20 cellular contexts compared by ENCODE assay signal in the genomic region with DNA sequence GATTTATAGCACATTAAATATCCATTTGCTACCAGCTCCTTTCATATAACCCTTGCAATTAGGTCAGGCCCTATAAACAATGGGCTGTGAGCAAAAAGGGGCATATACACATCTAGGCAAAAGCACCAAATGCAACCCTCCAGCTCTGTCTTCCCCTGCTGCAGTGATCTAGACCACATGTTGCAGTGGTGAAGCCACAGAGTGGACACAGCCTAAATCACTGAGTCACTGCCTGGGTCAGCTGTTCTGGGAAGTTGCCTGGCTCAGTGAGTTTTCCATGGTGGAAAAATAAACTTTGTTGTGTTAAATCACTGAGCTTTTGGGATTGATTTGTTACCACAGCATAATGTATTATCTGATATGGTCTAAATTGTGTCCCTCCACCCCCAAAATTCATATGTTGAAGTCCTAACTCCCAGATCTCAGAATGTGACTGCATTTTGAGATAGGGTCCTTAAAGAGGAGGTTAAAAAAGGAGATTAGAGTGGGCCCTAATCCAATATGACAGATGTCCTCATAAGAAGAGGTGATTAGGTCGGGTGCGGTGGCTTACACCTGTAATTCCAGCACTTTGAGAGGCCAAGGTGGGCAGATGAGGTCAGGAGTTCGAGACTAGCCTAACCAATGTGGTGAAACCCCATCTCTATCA.
A peak's percentile ranks its signal among the peaks of the same experiment; 100 is the strongest.
DNase-seq lines count a peak whose midpoint lies in the region; ATAC-seq lines count a peak whose summit lies in the region.
"Had no signal": no experiment of that assay in that cellular context is flagged by ENCODE, and none has a peak within 500 bp of the region (broad histone marks: within the 10 kb centered on the region; RNA-seq: fewer than 3 reads in every experiment).

No MANE protein-coding gene starts in this region.

- H3K36me3 Mint-ChIP-seq in stimulated activated naive CD8-positive, alpha-beta T cell treated with anti-CD3 and anti-CD28 coated beads, Interleukin-15, Interleukin-2, amounts not matched to agents 100 ng/mL and 50 ng/mL, for 24 hours (ENCODE audit: low read depth): no peaks in the 10 kb centered on the region
- peaks cover 2 to 8% of the 10 kb centered on the region in 2 donors for H3K36me3 Mint-ChIP-seq in activated T-cell treated with anti-CD3 and anti-CD28 coated beads, Interleukin-2, amount 50 U/mL, for 72 hours (ENCODE audit: insufficient read depth in 2 of 2)

- H3K9me3 Mint-ChIP-seq in stimulated activated naive CD8-positive, alpha-beta T cell treated with anti-CD3 and anti-CD28 coated beads, Interleukin-15, Interleukin-2, amounts not matched to agents 100 ng/mL and 50 ng/mL, for 24 hours: peaks cover 7% of the 10 kb centered on the region
- peaks cover 0 to 8% of the 10 kb centered on the region in 2 donors for H3K9me3 Mint-ChIP-seq in stimulated activated naive CD8-positive, alpha-beta T cell treated with anti-CD3 and anti-CD28 coated beads, Interleukin-15, amount 100 ng/mL, for 72 hours
- H3K9me3 Mint-ChIP-seq in activated T-cell treated with anti-CD3 and anti-CD28 coated beads, Interleukin-2, amount 50 U/mL, for 72 hours: peaks cover 0 to 4% of the 10 kb centered on the region in 2 donors
- H3K9me3 Mint-ChIP-seq: T-helper 1 cell treated with Interleukin-12 subunit alpha and Interleukin-12 subunit beta and Interleukin-4 antibody, amounts not matched to agents 30 μg/mL and 1 μg/mL, for 36 hours had no signal

- H3K27me3 Mint-ChIP-seq in stimulated activated naive CD8-positive, alpha-beta T cell treated with anti-CD3 and anti-CD28 coated beads, Interleukin-15, Interleukin-2, amounts not matched to agents 100 ng/mL and 50 ng/mL, for 24 hours: peaks cover 20% of the 10 kb centered on the region
- peaks cover 37% of the 10 kb centered on the region for H3K27me3 Mint-ChIP-seq in stimulated activated naive CD8-positive, alpha-beta T cell treated with anti-CD3 and anti-CD28 coated beads, Interleukin-15, amount 100 ng/mL, for 72 hours
- H3K27me3 Mint-ChIP-seq in activated T-cell treated with anti-CD3 and anti-CD28 coated beads, Interleukin-2, amount 50 U/mL, for 72 hours (ENCODE audit: low read depth): peaks cover 30% of the 10 kb centered on the region

- no peaks in the 10 kb centered on the region for H3K4me1 Mint-ChIP-seq in stimulated activated naive CD8-positive, alpha-beta T cell treated with anti-CD3 and anti-CD28 coated beads, Interleukin-15, Interleukin-2, amounts not matched to agents 100 ng/mL and 50 ng/mL, for 24 hours (ENCODE audit: low read depth)
- H3K4me1 Mint-ChIP-seq in stimulated activated naive CD8-positive, alpha-beta T cell treated with anti-CD3 and anti-CD28 coated beads, Interleukin-15, amount 100 ng/mL, for 72 hours: peaks cover 7% of the 10 kb centered on the region
- no peaks in the 10 kb centered on the region for H3K4me1 Mint-ChIP-seq in activated T-cell treated with anti-CD3 and anti-CD28 coated beads, Interleukin-2, amount 50 U/mL, for 72 hours (ENCODE audit: low read depth)
- H3K4me1 Mint-ChIP-seq: mesothelial cell of epicardium had no signal

- no peak for DNase-seq in stimulated activated naive CD8-positive, alpha-beta T cell treated with anti-CD3 and anti-CD28 coated beads, Interleukin-15, amount 100 ng/mL, for 72 hours
- DNase-seq in astrocyte of the hippocampus (ENCODE audit: low read depth, low spot score) (peak; percentile 62), hepatic stellate cell (ENCODE audit: low spot score) (peak; percentile 60), T-helper 9 cell (no peak), NCI-H2081 treated with DMSO at 0.1 percent for 48 hours (lab: John Stamatoyannopoulos, UW) (no peak)
- DNase-seq in activated T-cell treated with anti-CD3 and anti-CD28 coated beads, Interleukin-2, amount 50 U/mL, for 72 hours: no peak
- DNase-seq: 8988T; activated CD8-positive, alpha-beta memory T cell treated with anti-CD3 and anti-CD28 coated beads, Interleukin-2, amount 50 U/mL, for 4 hours; activated naive CD4-positive, alpha-beta T cell treated with anti-CD3 and anti-CD28 coated beads for 36 hours; caudate nucleus; CD8-positive, alpha-beta memory T cell; heart left ventricle; islet precursor cell; NCI-H226; SHP77; transverse colon had no signal

- H3K4me3 Mint-ChIP-seq in stimulated activated naive CD8-positive, alpha-beta T cell treated with anti-CD3 and anti-CD28 coated beads, Interleukin-15, Interleukin-2, amounts not matched to agents 100 ng/mL and 50 ng/mL, for 24 hours: peak overlapping the region; percentile 6
- no peak overlapping the region for H3K4me3 Mint-ChIP-seq in stimulated activated naive CD8-positive, alpha-beta T cell treated with anti-CD3 and anti-CD28 coated beads, Interleukin-15, amount 100 ng/mL, for 72 hours
- H3K4me3 Mint-ChIP-seq in activated T-cell treated with anti-CD3 and anti-CD28 coated beads, Interleukin-2, amount 50 U/mL, for 72 hours: no peak overlapping the region
- H3K4me3 Mint-ChIP-seq: activated naive CD4-positive, alpha-beta T cell treated with anti-CD3 and anti-CD28 coated beads for 36 hours; mesothelial cell of epicardium; T-helper 1 cell treated with Interleukin-12 subunit alpha and Interleukin-12 subunit beta and Interleukin-4 antibody, amounts not matched to agents 30 μg/mL and 1 μg/mL, for 36 hours had no signal

- ATAC-seq in stimulated activated naive CD8-positive, alpha-beta T cell treated with anti-CD3 and anti-CD28 coated beads, Interleukin-15, amount 100 ng/mL, for 72 hours: no peak
- no peak for ATAC-seq in GM18909 (IDR thresholded peaks at IDR 0.05; ENCODE audit: poor library complexity, unreplicated experiment)
- ATAC-seq in activated T-cell treated with anti-CD3 and anti-CD28 coated beads, Interleukin-2, amount 50 U/mL, for 72 hours (replicated peaks in 1 of 2): no peak

- no peak overlapping the region for H3K27ac Mint-ChIP-seq in stimulated activated naive CD8-positive, alpha-beta T cell treated with anti-CD3 and anti-CD28 coated beads, Interleukin-15, Interleukin-2, amounts not matched to agents 100 ng/mL and 50 ng/mL, for 24 hours
- H3K27ac Mint-ChIP-seq in stimulated activated naive CD8-positive, alpha-beta T cell treated with anti-CD3 and anti-CD28 coated beads, Interleukin-15, amount 100 ng/mL, for 72 hours: no peak overlapping the region
- no peak overlapping the region for H3K27ac Mint-ChIP-seq in activated T-cell treated with anti-CD3 and anti-CD28 coated beads, Interleukin-2, amount 50 U/mL, for 72 hours
- H3K27ac Mint-ChIP-seq: activated naive CD4-positive, alpha-beta T cell treated with anti-CD3 and anti-CD28 coated beads for 36 hours; mesothelial cell of epicardium; T-helper 1 cell treated with Interleukin-12 subunit alpha and Interleukin-12 subunit beta and Interleukin-4 antibody, amounts not matched to agents 30 μg/mL and 1 μg/mL, for 36 hours had no signal

Comparison
In these comparisons a context has a peak if more than half of its experiments do, and no peak if none do; other contexts are left out.
1. DNase-seq: peak in astrocyte of the hippocampus (single experiment) and hepatic stellate cell (single experiment); none in stimulated activated naive CD8-positive, alpha-beta T cell treated with anti-CD3 and anti-CD28 coated beads, Interleukin-15, amount 100 ng/mL, for 72 hours (0 of 2), T-helper 9 cell (single experiment), activated T-cell treated with anti-CD3 and anti-CD28 coated beads, Interleukin-2, amount 50 U/mL, for 72 hours (0 of 2) and NCI-H2081 treated with DMSO at 0.1 percent for 48 hours (single experiment).